30 cellular contexts compared by ENCODE assay signal in the genomic region with DNA sequence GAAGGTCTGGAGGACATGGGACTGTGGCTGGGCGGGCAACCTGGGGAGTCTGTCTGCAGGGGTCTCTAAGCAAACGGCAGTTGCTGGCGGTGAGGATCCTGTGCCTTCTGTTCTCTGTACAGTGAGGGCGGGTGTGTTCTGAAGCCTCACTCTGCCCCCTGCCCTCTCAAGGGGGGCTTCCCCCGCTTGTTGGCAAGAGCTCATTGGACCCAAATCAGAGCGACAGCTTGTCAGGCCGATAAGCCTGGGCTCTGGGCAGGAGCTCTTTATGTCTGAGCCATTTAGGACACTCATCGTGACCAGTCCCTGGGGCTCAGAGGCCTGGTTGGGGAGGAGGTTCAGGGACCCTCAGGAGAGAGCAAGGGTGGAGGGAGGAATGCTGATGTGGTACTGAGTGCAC.
DNase-seq lines count a peak whose midpoint lies in the region; ATAC-seq, FAIRE-seq and TF ChIP-seq lines count a peak whose summit lies in the region.
"Had no signal": no experiment of that assay in that cellular context is flagged by ENCODE, and none has a peak within 500 bp of the region (broad histone marks: within the 10 kb centered on the region; RNA-seq: fewer than 3 reads in every experiment).

No MANE protein-coding gene starts in this region.

- H2AFZ ChIP-seq in neural cell (ENCODE audit: low read depth, low read length) = no peak overlapping the region

- DNase-seq in DMS 273 (lab: John Stamatoyannopoulos, UW; ENCODE audit: unreplicated experiment) (peak; percentile 45), NCI-H69 (lab: John Stamatoyannopoulos, UW) (peak; percentile 83), endodermal cell (no peak), GM10248 (ENCODE audit: extremely low spot score) (no peak), DMS53 (lab: John Stamatoyannopoulos, UW) (no peak), RCC 7860 (ENCODE audit: low spot score) (no peak)
- DNase-seq: activated B cell treated with CpG ODN at 0.5 μM for 24 hours; activated CD4-positive, alpha-beta T cell treated with anti-CD3 and anti-CD28 coated beads, Interleukin-2, amount 50 U/mL, for 4 hours; activated CD8-positive, alpha-beta memory T cell treated with anti-CD3 and anti-CD28 coated beads, Interleukin-2, amount 50 U/mL, for 4 hours; activated naive CD4-positive, alpha-beta T cell treated with anti-CD3 and anti-CD28 coated beads, Interleukin-2, amount 50 U/mL, for 16 hours; amniotic stem cell; CD8-positive, alpha-beta memory T cell; DMS79; effector memory CD8-positive, alpha-beta T cell; foreskin melanocyte; GF-D8; hippocampal formation; immature natural killer cell; KBM-7; MM.1S; naive thymus-derived CD4-positive, alpha-beta T cell; NCI-H1417 treated with DMSO at 0.1 percent for 48 hours; small intestine; stimulated activated CD8-positive, alpha-beta memory T cell treated with anti-CD3 and anti-CD28 coated beads, Interleukin-4, amount 100 ng/mL, for 48 hours; tibial artery had no signal

- peaks cover 6% of the 10 kb centered on the region for H3K36me3 Mint-ChIP-seq in endodermal cell (ENCODE audit: low read depth)
- H3K36me3 Mint-ChIP-seq: CD8-positive, alpha-beta memory T cell; immature natural killer cell; naive thymus-derived CD4-positive, alpha-beta T cell had no signal

- H3K36me3 ChIP-seq in endodermal cell (ENCODE audit: control insufficient read depth, insufficient read depth, low read length) = no peaks in the 10 kb centered on the region
- no peaks in the 10 kb centered on the region for H3K36me3 ChIP-seq in neural cell (ENCODE audit: insufficient read depth, low read length)

- FAIRE-seq in RCC 7860 (lab: Jason Lieb, UNC) = no peak
- FAIRE-seq: small intestine had no signal

- peak overlapping the region; percentile 1 for H3K27ac Mint-ChIP-seq in endodermal cell
- H3K27ac Mint-ChIP-seq: activated B cell treated with CpG ODN at 0.5 μM for 24 hours; CD8-positive, alpha-beta memory T cell; effector memory CD8-positive, alpha-beta T cell; immature natural killer cell; mesothelial cell of epicardium; naive thymus-derived CD4-positive, alpha-beta T cell had no signal

- 86 to 88% methylated on average over 5 to 8 of the region's 8 CpGs for WGBS in endodermal cell (ENCODE audit: insufficient coverage in 1 of 2, insufficient read length in 1 of 2), 2 experiments

- no peak overlapping the region for H3K9ac ChIP-seq in endodermal cell (ENCODE audit: extremely low read depth, low read length, poor library complexity, severe bottlenecking)
- H3K9ac ChIP-seq in neural cell (ENCODE audit: low read length) = peak overlapping the region; percentile 23

- TF ChIP-seq CTCF in endodermal cell (conservative IDR thresholded peaks at IDR 0.05) (no peak), neural cell (IDR thresholded peaks at IDR 0.05; ENCODE audit: poor library complexity, severe bottlenecking) (no peak), GM10248 (IDR thresholded peaks at IDR 0.05; ENCODE audit: control extremely low read depth, extremely low read depth, low read depth, missing control alignments) (no peak)

- H3K27me3 ChIP-seq in endodermal cell (ENCODE audit: control insufficient read depth, insufficient read depth, low read length, poor library complexity, severe bottlenecking) (no peaks in the 10 kb centered on the region), neural cell (ENCODE audit: insufficient read depth, low read depth, low read length) (no peaks in the 10 kb centered on the region)
- H3K27me3 ChIP-seq: tibial artery had no signal

- no peak for TF ChIP-seq EP300 in neural cell (conservative IDR thresholded peaks at IDR 0.05; ENCODE audit: poor library complexity, severe bottlenecking)

- H3K9me3 ChIP-seq in endodermal cell (ENCODE audit: control insufficient read depth, low read length) = no peaks in the 10 kb centered on the region
- no peaks in the 10 kb centered on the region for H3K9me3 ChIP-seq in neural cell (ENCODE audit: low read length)
- H3K9me3 ChIP-seq: tibial artery had no signal

- peaks cover 8% of the 10 kb centered on the region for H3K4me1 ChIP-seq in endodermal cell (ENCODE audit: control insufficient read depth, insufficient read depth, low read length)

- POLR2A ChIA-PET in GM10248 (lab: Yijun Ruan, JAX) = no interaction called here

- no peaks in the 10 kb centered on the region for H3K79me2 ChIP-seq in neural cell (replicated peaks; ENCODE audit: insufficient read depth, low read length)

- H3K4me1 Mint-ChIP-seq in endodermal cell = peaks cover 33% of the 10 kb centered on the region
- H3K4me1 Mint-ChIP-seq: CD8-positive, alpha-beta memory T cell; immature natural killer cell; naive thymus-derived CD4-positive, alpha-beta T cell had no signal

- TF ChIP-seq RAD21 in neural cell (conservative IDR thresholded peaks at IDR 0.05) = no peak

- no peaks in the 10 kb centered on the region for H3K9me2 ChIP-seq in neural cell (ENCODE audit: insufficient read depth, low read length)

- no peak overlapping the region for H3K4me3 ChIP-seq in endodermal cell (ENCODE audit: low read length)
- no peak overlapping the region for H3K4me3 ChIP-seq in neural cell (ENCODE audit: low read length)
- H3K4me3 ChIP-seq: coronary artery, tibial artery had no signal

- H3K27me3 Mint-ChIP-seq in endodermal cell (ENCODE audit: insufficient read depth) = no peaks in the 10 kb centered on the region

- H3K4me2 ChIP-seq in neural cell (ENCODE audit: low read length) = no peak overlapping the region

- no peaks in the 10 kb centered on the region for H3F3A ChIP-seq in neural cell (ENCODE audit: insufficient read depth, low read length, poor library complexity, severe bottlenecking)

- H3K9me3 Mint-ChIP-seq in endodermal cell = no peaks in the 10 kb centered on the region
- H3K9me3 Mint-ChIP-seq: activated B cell treated with CpG ODN at 0.5 μM for 24 hours; CD8-positive, alpha-beta memory T cell; effector memory CD8-positive, alpha-beta T cell; immature natural killer cell; mesothelial cell of epicardium; naive thymus-derived CD4-positive, alpha-beta T cell had no signal

- CTCF ChIA-PET in GM10248 (lab: Yijun Ruan, JAX) = interaction anchor here (1.0 to 1.8 kb wide), 4 partner anchors 8 to 87 kb away, joined by 3 to 10 read pairs (median 6); no protein-coding TSS in a partner anchor

- no peak for ATAC-seq in HG03135 (IDR thresholded peaks at IDR 0.05; ENCODE audit: unreplicated experiment)
- ATAC-seq: effector memory CD8-positive, alpha-beta T cell; HCT116; naive thymus-derived CD4-positive, alpha-beta T cell had no signal

- no peak overlapping the region for H3K27ac ChIP-seq in endodermal cell (ENCODE audit: low read depth, low read length)
- peak overlapping the region; percentile 24 for H3K27ac ChIP-seq in neural cell (ENCODE audit: low read length)
- H3K27ac ChIP-seq: coronary artery, tibial artery had no signal

- no peak overlapping the region for H3K4me3 Mint-ChIP-seq in endodermal cell
- H3K4me3 Mint-ChIP-seq: activated B cell treated with CpG ODN at 0.5 μM for 24 hours; CD8-positive, alpha-beta memory T cell; effector memory CD8-positive, alpha-beta T cell; immature natural killer cell; mesothelial cell of epicardium; naive thymus-derived CD4-positive, alpha-beta T cell had no signal

- no peaks in the 10 kb centered on the region for H4K20me1 ChIP-seq in neural cell (ENCODE audit: insufficient read depth)

TF ChIP-seq in neural cell, 6 proteins besides CTCF, POLR2A, EP300 and RAD21:
- no peak for TF ChIP-seq EZH2 (IDR thresholded peaks at IDR 0.05; ENCODE audit: borderline replicate concordance, insufficient read depth, low read length, poor library complexity, severe bottlenecking)
- no peak for TF ChIP-seq POLR2AphosphoS5 (IDR thresholded peaks at IDR 0.05)
- no peak for TF ChIP-seq TAF1 (IDR thresholded peaks at IDR 0.05; ENCODE audit: low read depth)
- TF ChIP-seq REST (IDR thresholded peaks at IDR 0.05; ENCODE audit: borderline replicate concordance) = no peak
- TF ChIP-seq MXI1 (conservative IDR thresholded peaks at IDR 0.05; ENCODE audit: poor library complexity, severe bottlenecking) = no peak
- TF ChIP-seq SMC3 (conservative IDR thresholded peaks at IDR 0.05; ENCODE audit: poor library complexity) = no peak

Comparison
In these comparisons a context has a peak if more than half of its experiments do, and no peak if none do; other contexts are left out.
1. DNase-seq: peak in DMS 273 (single experiment) and NCI-H69 (single experiment); none in endodermal cell (single experiment), GM10248 (single experiment), DMS53 (single experiment) and RCC 7860 (single experiment).